ENCODE assay signal across 8 cellular contexts in the genomic region with DNA sequence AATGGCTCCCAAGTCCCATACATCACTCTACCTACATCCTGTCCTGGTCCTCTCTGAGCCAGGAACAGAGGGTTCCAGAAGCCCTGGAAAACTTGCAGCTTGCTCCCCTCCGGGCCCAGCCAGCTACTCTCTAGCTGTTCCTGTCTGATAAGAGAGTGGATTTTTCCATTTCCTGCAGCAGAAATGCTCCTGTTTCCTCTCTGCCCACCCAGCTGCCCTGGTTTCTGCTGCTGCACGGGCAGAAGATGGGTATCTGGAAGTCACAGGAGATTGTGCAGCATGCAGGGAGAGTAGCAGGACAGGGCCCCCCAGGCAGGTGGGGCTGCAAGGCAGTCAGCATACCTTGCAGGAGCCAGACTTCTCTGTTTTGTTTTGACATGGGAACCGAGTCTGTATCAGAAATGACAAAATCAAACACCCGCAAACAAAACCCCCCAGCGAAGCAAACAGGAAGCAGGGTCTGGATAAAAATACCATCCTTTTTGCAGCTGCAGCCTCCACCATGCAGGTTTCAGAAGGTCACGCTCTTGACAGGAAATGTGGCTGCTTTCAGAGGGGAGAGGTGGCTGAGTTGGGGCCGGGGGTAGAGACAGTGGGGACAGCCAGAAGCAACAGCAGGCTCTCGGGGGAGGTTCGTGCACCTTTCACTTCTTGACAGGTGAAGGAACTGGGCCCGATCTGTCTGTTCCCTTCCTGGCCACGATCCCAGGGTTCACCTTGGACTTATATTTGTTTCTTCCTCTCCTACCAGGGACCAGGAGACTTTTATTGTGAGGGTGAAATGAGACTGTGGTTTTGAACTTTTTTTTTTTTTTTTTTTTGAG. TPM values are rescaled to one million over a fixed set of nuclear protein-coding genes. Genes with fewer than 3 reads are reported as not detected.
DNase-seq lines count a peak whose midpoint lies in the region; ATAC-seq and TF ChIP-seq lines count a peak whose summit lies in the region.

No MANE protein-coding gene starts in this region.

- H3K9me3 ChIP-seq in mucosa of rectum (ENCODE audit: control insufficient read depth in 2 of 2, low read length in 2 of 2) = no peaks in the 10 kb centered on the region

- H3K9me2 ChIP-seq in GM23338 (ENCODE audit: insufficient read depth) = no peaks in the 10 kb centered on the region

- H3K9me3 Mint-ChIP-seq in GM23338 = no peaks in the 10 kb centered on the region

- no peaks in the 10 kb centered on the region for H3K36me3 ChIP-seq in GM23338 (ENCODE audit: insufficient read depth)
- no peaks in the 10 kb centered on the region for H3K36me3 ChIP-seq in mucosa of rectum (ENCODE audit: control insufficient read depth in 2 of 2, insufficient read depth in 2 of 2, low read length in 2 of 2)
- H3K36me3 ChIP-seq in H7 (replicated peaks; ENCODE audit: control insufficient read depth, insufficient read depth, low read length) = no peaks in the 10 kb centered on the region

- H3K9ac ChIP-seq in mucosa of rectum (ENCODE audit: low read depth in 1 of 2, low read length in 2 of 2) = peak overlapping the region in 1 of 2 donors; percentile 34

- TF ChIP-seq CTCF in GM23338 (conservative IDR thresholded peaks at IDR 0.05; ENCODE audit: low read depth in 2 of 2) = no peak

- DNase-seq in GM23338 (ENCODE audit: low spot score) (no peak), NAMALWA (ENCODE audit: low spot score) (peak; percentile 98), H7 (no peak), NCI-H1417 treated with DMSO at 0.1 percent for 48 hours (lab: John Stamatoyannopoulos, UW) (no peak), NCI-H82 treated with DMSO at 0.1 percent for 48 hours (lab: John Stamatoyannopoulos, UW; ENCODE audit: unreplicated experiment) (no peak)
- DNase-seq in activated effector memory CD4-positive, alpha-beta T cell treated with anti-CD3 and anti-CD28 coated beads, Interleukin-2, amount 50 U/mL, for 16 hours = peak; percentile 78

- H3K4me2 ChIP-seq in GM23338 = peak overlapping the region; percentile 26; the same call in 1 of the 2 replicates

- no peaks in the 10 kb centered on the region; the same call in 1 of the 2 replicates for H4K20me1 ChIP-seq in GM23338 (replicated peaks; ENCODE audit: insufficient read depth)

- H3K4me3 ChIP-seq in GM23338 (no peak overlapping the region), mucosa of rectum (ENCODE audit: low read length in 2 of 2) (no peak overlapping the region), H7 (ENCODE audit: insufficient read depth, low read depth, low read length) (no peak overlapping the region)

- ATAC-seq in GM18511 (IDR thresholded peaks at IDR 0.05; ENCODE audit: unreplicated experiment) (peak; percentile 66), GM23338 (no peak)

- no peak overlapping the region for H3K4me3 Mint-ChIP-seq in GM23338

- H3K27ac Mint-ChIP-seq in GM23338 = no peak overlapping the region

- no peaks in the 10 kb centered on the region for H3K79me2 ChIP-seq in GM23338 (replicated peaks; ENCODE audit: insufficient read depth)

- H3K36me3 Mint-ChIP-seq in GM23338 (ENCODE audit: low read depth) = no peaks in the 10 kb centered on the region; the same call in 2 of the 3 replicates

- peaks cover 17% of the 10 kb centered on the region for H3K4me1 ChIP-seq in GM23338 (ENCODE audit: insufficient read depth)
- peaks cover 39 to 51% of the 10 kb centered on the region in 2 donors for H3K4me1 ChIP-seq in mucosa of rectum (ENCODE audit: control insufficient read depth in 2 of 2, insufficient read depth in 2 of 2, low read length in 2 of 2)

- H3K27me3 Mint-ChIP-seq in GM23338 (ENCODE audit: insufficient read depth, low read depth, poor library complexity) = peaks cover 7% of the 10 kb centered on the region

- H3F3A ChIP-seq in GM23338 (replicated peaks; ENCODE audit: low read depth) = 0 out of 2 replicates have a peak, but pooled peaks cover 2% of the 10 kb centered on the region

- H2AFZ ChIP-seq in GM23338 = no peak overlapping the region

- no peaks in the 10 kb centered on the region for H3K27me3 ChIP-seq in GM23338 (ENCODE audit: insufficient read depth)
- peaks cover 2 to 4% of the 10 kb centered on the region in 2 donors for H3K27me3 ChIP-seq in mucosa of rectum (ENCODE audit: control insufficient read depth in 2 of 2, insufficient read depth in 2 of 2, low read length in 2 of 2)
- no peaks in the 10 kb centered on the region for H3K27me3 ChIP-seq in H7 (ENCODE audit: control insufficient read depth, insufficient read depth, low read length)

- no peak overlapping the region for H3K27ac ChIP-seq in GM23338 (ENCODE audit: low read depth)
- H3K27ac ChIP-seq in mucosa of rectum (ENCODE audit: low read depth in 2 of 2, low read length in 2 of 2) = peak overlapping the region; percentile 36 to 90

- peaks cover 34% of the 10 kb centered on the region for H3K4me1 Mint-ChIP-seq in GM23338

TF ChIP-seq in GM23338, 12 proteins besides CTCF, POLR2A, EP300 and RAD21 (continues in another document):
- TF ChIP-seq, protein P1, sequence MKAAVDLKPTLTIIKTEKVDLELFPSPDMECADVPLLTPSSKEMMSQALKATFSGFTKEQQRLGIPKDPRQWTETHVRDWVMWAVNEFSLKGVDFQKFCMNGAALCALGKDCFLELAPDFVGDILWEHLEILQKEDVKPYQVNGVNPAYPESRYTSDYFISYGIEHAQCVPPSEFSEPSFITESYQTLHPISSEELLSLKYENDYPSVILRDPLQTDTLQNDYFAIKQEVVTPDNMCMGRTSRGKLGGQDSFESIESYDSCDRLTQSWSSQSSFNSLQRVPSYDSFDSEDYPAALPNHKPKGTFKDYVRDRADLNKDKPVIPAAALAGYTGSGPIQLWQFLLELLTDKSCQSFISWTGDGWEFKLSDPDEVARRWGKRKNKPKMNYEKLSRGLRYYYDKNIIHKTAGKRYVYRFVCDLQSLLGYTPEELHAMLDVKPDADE (IDR thresholded peaks at IDR 0.05) = no peak
- TF ChIP-seq NANOG (IDR thresholded peaks at IDR 0.05; ENCODE audit: borderline replicate concordance) (no peak), EZH2 (IDR thresholded peaks at IDR 0.05; ENCODE audit: low read depth, unreplicated experiment) (no peak), STAT1 (IDR thresholded peaks at IDR 0.05; ENCODE audit: unreplicated experiment) (no peak), CREB1 (CRISPR knock-in tag; IDR thresholded peaks at IDR 0.05; ENCODE audit: low read depth) (no peak), JUNB (IDR thresholded peaks at IDR 0.05; ENCODE audit: unreplicated experiment) (no peak)
- TF ChIP-seq, protein P2, sequence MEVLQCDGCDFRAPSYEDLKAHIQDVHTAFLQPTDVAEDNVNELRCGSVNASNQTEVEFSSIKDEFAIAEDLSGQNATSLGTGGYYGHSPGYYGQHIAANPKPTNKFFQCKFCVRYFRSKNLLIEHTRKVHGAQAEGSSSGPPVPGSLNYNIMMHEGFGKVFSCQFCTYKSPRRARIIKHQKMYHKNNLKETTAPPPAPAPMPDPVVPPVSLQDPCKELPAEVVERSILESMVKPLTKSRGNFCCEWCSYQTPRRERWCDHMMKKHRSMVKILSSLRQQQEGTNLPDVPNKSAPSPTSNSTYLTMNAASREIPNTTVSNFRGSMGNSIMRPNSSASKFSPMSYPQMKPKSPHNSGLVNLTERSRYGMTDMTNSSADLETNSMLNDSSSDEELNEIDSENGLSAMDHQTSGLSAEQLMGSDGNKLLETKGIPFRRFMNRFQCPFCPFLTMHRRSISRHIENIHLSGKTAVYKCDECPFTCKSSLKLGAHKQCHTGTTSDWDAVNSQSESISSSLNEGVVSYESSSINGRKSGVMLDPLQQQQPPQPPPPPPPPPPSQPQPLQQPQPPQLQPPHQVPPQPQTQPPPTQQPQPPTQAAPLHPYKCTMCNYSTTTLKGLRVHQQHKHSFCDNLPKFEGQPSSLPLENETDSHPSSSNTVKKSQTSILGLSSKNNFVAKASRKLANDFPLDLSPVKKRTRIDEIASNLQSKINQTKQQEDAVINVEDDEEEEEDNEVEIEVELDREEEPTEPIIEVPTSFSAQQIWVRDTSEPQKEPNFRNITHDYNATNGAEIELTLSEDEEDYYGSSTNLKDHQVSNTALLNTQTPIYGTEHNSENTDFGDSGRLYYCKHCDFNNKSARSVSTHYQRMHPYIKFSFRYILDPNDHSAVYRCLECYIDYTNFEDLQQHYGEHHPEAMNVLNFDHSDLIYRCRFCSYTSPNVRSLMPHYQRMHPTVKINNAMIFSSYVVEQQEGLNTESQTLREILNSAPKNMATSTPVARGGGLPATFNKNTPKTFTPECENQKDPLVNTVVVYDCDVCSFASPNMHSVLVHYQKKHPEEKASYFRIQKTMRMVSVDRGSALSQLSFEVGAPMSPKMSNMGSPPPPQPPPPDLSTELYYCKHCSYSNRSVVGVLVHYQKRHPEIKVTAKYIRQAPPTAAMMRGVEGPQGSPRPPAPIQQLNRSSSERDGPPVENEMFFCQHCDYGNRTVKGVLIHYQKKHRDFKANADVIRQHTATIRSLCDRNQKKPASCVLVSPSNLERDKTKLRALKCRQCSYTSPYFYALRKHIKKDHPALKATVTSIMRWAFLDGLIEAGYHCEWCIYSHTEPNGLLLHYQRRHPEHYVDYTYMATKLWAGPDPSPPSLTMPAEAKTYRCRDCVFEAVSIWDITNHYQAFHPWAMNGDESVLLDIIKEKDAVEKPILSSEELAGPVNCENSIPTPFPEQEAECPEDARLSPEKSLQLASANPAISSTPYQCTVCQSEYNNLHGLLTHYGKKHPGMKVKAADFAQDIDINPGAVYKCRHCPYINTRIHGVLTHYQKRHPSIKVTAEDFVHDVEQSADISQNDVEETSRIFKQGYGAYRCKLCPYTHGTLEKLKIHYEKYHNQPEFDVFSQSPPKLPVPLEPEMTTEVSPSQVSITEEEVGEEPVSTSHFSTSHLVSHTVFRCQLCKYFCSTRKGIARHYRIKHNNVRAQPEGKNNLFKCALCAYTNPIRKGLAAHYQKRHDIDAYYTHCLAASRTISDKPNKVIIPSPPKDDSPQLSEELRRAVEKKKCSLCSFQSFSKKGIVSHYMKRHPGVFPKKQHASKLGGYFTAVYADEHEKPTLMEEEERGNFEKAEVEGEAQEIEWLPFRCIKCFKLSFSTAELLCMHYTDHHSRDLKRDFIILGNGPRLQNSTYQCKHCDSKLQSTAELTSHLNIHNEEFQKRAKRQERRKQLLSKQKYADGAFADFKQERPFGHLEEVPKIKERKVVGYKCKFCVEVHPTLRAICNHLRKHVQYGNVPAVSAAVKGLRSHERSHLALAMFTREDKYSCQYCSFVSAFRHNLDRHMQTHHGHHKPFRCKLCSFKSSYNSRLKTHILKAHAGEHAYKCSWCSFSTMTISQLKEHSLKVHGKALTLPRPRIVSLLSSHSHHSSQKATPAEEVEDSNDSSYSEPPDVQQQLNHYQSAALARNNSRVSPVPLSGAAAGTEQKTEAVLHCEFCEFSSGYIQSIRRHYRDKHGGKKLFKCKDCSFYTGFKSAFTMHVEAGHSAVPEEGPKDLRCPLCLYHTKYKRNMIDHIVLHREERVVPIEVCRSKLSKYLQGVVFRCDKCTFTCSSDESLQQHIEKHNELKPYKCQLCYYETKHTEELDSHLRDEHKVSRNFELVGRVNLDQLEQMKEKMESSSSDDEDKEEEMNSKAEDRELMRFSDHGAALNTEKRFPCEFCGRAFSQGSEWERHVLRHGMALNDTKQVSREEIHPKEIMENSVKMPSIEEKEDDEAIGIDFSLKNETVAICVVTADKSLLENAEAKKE (CRISPR knock-in tag; IDR thresholded peaks at IDR 0.05) = no peak

RNA-seq across cellular contexts. Expression of a gene that starts 50.8 kb away (rescaled TPM):
- 81.6 and 91.3 TPM in 2 replicates for total RNA-seq in GM23338 (2014; rRNA removed; shearing (Covaris generic))
- polyA plus RNA-seq in GM23338 (2016; fragmentation: Nextera tagmentation; extraction: Ambion mirVana) = 31.1 and 33.3 TPM in 2 replicates
- total RNA-seq in H7 (2014; rRNA removed; shearing (Covaris generic)) = 82.9 and 90.7 TPM in 2 replicates

Comparison
In these comparisons a context has a peak if more than half of its experiments do, and no peak if none do; other contexts are left out.
1. DNase-seq: peak in NAMALWA (single experiment) and activated effector memory CD4-positive, alpha-beta T cell treated with anti-CD3 and anti-CD28 coated beads, Interleukin-2, amount 50 U/mL, for 16 hours (single experiment); none in GM23338 (single experiment), H7 (single experiment), NCI-H1417 treated with DMSO at 0.1 percent for 48 hours (single experiment) and NCI-H82 treated with DMSO at 0.1 percent for 48 hours (single experiment).